In the genomic region with DNA sequence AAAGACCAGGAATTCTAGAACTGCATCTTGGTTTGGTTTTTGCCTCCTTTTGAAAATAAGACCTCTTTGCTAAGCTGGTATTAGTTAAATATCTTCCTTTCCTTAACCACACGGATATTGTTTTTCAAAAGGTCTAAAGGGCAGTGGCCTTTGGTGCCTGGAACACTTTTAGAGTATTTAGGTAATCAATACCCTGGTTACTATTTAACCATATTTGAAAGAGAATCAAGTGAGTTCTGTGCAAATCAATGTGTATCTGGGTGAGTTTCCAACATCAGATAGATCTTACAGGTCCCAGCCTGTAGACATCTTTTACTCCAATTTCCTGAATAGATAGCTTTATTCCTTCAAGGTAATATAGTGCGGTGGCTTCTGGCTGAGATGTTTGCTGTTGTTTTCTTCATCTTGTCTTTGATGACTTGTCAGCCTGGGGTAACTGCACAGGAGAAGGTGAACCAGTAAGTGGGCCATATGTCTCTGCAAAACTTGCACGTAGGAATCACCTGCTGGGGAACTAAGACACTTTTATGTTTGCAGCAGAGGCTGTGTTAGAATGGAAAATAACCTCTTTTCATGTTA, we compare ENCODE assay signal across 24 cellular contexts. TPM values are rescaled to one million over a fixed set of nuclear protein-coding genes. Genes with fewer than 3 reads are reported as not detected.
A peak's percentile ranks its signal among the peaks of the same experiment; 100 is the strongest.
DNase-seq lines count a peak whose midpoint lies in the region; ATAC-seq and TF ChIP-seq lines count a peak whose summit lies in the region.
"Had no signal": no experiment of that assay in that cellular context is flagged by ENCODE, and none has a peak within 500 bp of the region (broad histone marks: within the 10 kb centered on the region; RNA-seq: fewer than 3 reads in every experiment).

A gene (plus strand): TSS at position 277 of the 579 bp plus-strand sequence. CDS start 105 bp downstream, at position 382.

- 75% methylated on average over 3 of the region's 3 CpGs for WGBS in esophagus muscularis mucosa
- 29% methylated on average over 3 of the region's 3 CpGs for WGBS in right lobe of liver (ENCODE audit: insufficient coverage, low coverage, low lambda C conversion rate, missing lambda C conversion rate)

- H3K27ac ChIP-seq in GM23338 (ENCODE audit: low read depth), result no peak within 1 kb of the TSS
- H3K27ac ChIP-seq in esophagus muscularis mucosa (replicated peaks in 1 of 4), result no peak within 1 kb of the TSS
- peak within 1 kb of the TSS; percentile 81 to 94 (median 84) for H3K27ac ChIP-seq in right lobe of liver
- H3K27ac ChIP-seq in WERI-Rb-1, result no peak within 1 kb of the TSS
- H3K27ac ChIP-seq: BLaER1, GM23248, HL-60 had no signal

- TF ChIP-seq CTCF in GM23338 (conservative IDR thresholded peaks at IDR 0.05; ENCODE audit: low read depth in 2 of 2), result no peak
- TF ChIP-seq CTCF in esophagus muscularis mucosa (IDR thresholded peaks at IDR 0.05), result no peak
- no peak for TF ChIP-seq CTCF in right lobe of liver (IDR thresholded peaks at IDR 0.05)
- TF ChIP-seq CTCF in progenitor cell of endocrine pancreas (IDR thresholded peaks at IDR 0.05; ENCODE audit: unreplicated experiment), result no peak
- no peak for TF ChIP-seq CTCF in WERI-Rb-1 (IDR thresholded peaks at IDR 0.05; ENCODE audit: low read depth, low read length)

- no peaks in the 10 kb centered on the region for H3K36me3 ChIP-seq in GM23338 (ENCODE audit: insufficient read depth)
- H3K36me3 ChIP-seq in esophagus muscularis mucosa, result no peaks in the 10 kb centered on the region
- no peaks in the 10 kb centered on the region for H3K36me3 ChIP-seq in right lobe of liver
- H3K36me3 ChIP-seq in WERI-Rb-1, result no peaks in the 10 kb centered on the region
- H3K36me3 ChIP-seq: BLaER1 had no signal

- H3K36me3 Mint-ChIP-seq in GM23338 (ENCODE audit: low read depth) (no peaks in the 10 kb centered on the region), progenitor cell of endocrine pancreas (ENCODE audit: insufficient read depth) (no peaks in the 10 kb centered on the region)
- H3K36me3 Mint-ChIP-seq in natural killer cell treated with Interleukin-12 subunit alpha and Interleukin-12 subunit beta and Interleukin-15 and Interleukin-18, amount 100 ng/mL, for 72 hours, result no peaks in the 10 kb centered on the region
- H3K36me3 Mint-ChIP-seq: CD14-positive monocyte; CD4-positive, alpha-beta memory T cell had no signal

- H3K4me2 ChIP-seq in GM23338, result no peak within 1 kb of the TSS
- H3K4me2 ChIP-seq: BLaER1 had no signal

- DNase-seq in GM23338 (ENCODE audit: low spot score) (no peak), esophagus muscularis mucosa (ENCODE audit: extremely low spot score) (peak; percentile 79), right lobe of liver (no peak), progenitor cell of endocrine pancreas (ENCODE audit: low spot score, unreplicated experiment) (no peak), WERI-Rb-1 (no peak), cerebellar cortex (ENCODE audit: low spot score) (no peak)
- DNase-seq in stimulated activated CD4-positive, alpha-beta T cell treated with anti-CD3 and anti-CD28 coated beads, Interleukin-12 subunit alpha, Interleukin-12 subunit beta, amount 100 ng/mL, for 4 hours, result no peak
- no peak for DNase-seq in natural killer cell treated with Interleukin-12 subunit alpha and Interleukin-12 subunit beta and Interleukin-15 and Interleukin-18, amount 100 ng/mL, for 72 hours (ENCODE audit: low spot score)
- DNase-seq: 8988T; CD4-positive, alpha-beta memory T cell; DMS153; DMS79 treated with DMSO at 0.1 percent for 48 hours; GF-D8; GM23248; H7; HFFc6; IMR-90 had no signal

- no peaks in the 10 kb centered on the region for H3F3A ChIP-seq in GM23338 (replicated peaks; ENCODE audit: low read depth)

- H3K9me3 Mint-ChIP-seq in GM23338 (no peaks in the 10 kb centered on the region), progenitor cell of endocrine pancreas (ENCODE audit: low read depth) (no peaks in the 10 kb centered on the region)
- no peaks in the 10 kb centered on the region for H3K9me3 Mint-ChIP-seq in natural killer cell treated with Interleukin-12 subunit alpha and Interleukin-12 subunit beta and Interleukin-15 and Interleukin-18, amount 100 ng/mL, for 72 hours
- H3K9me3 Mint-ChIP-seq: CD14-positive monocyte; CD4-positive, alpha-beta memory T cell; HFFc6 had no signal

- no peaks in the 10 kb centered on the region for H3K79me2 ChIP-seq in GM23338 (replicated peaks; ENCODE audit: insufficient read depth)

- H3K4me3 Mint-ChIP-seq in GM23338 (no peak within 1 kb of the TSS), progenitor cell of endocrine pancreas (ENCODE audit: low read depth) (peak within 1 kb of the TSS; percentile 19)
- no peak within 1 kb of the TSS for H3K4me3 Mint-ChIP-seq in natural killer cell treated with Interleukin-12 subunit alpha and Interleukin-12 subunit beta and Interleukin-15 and Interleukin-18, amount 100 ng/mL, for 72 hours
- H3K4me3 Mint-ChIP-seq: CD14-positive monocyte; CD4-positive, alpha-beta memory T cell; HFFc6 had no signal

- H3K9me3 ChIP-seq in esophagus muscularis mucosa, result no peaks in the 10 kb centered on the region
- H3K9me3 ChIP-seq in right lobe of liver, result no peaks in the 10 kb centered on the region
- no peaks in the 10 kb centered on the region for H3K9me3 ChIP-seq in WERI-Rb-1 (ENCODE audit: severe bottlenecking)
- H3K9me3 ChIP-seq: BLaER1 had no signal

- TF ChIP-seq EP300 in esophagus muscularis mucosa (IDR thresholded peaks at IDR 0.05), result no peak

- 0 out of 2 replicates have a peak within 1 kb of the TSS, but pooled peaks have one; percentile 17 for H3K27ac Mint-ChIP-seq in GM23338
- peak within 1 kb of the TSS; percentile 21 for H3K27ac Mint-ChIP-seq in progenitor cell of endocrine pancreas
- H3K27ac Mint-ChIP-seq in natural killer cell treated with Interleukin-12 subunit alpha and Interleukin-12 subunit beta and Interleukin-15 and Interleukin-18, amount 100 ng/mL, for 72 hours, result no peak within 1 kb of the TSS
- H3K27ac Mint-ChIP-seq: CD14-positive monocyte; CD4-positive, alpha-beta memory T cell; HFFc6 had no signal

- H3K4me3 ChIP-seq in GM23338 (no peak within 1 kb of the TSS), esophagus muscularis mucosa (no peak within 1 kb of the TSS), right lobe of liver (peak within 1 kb of the TSS; percentile 37 to 59 (median 55)), WERI-Rb-1 (ENCODE audit: low read depth, low read length) (no peak within 1 kb of the TSS)
- H3K4me3 ChIP-seq: BLaER1, GM23248 had no signal

- no peak for TF ChIP-seq POLR2A in esophagus muscularis mucosa (IDR thresholded peaks at IDR 0.05; ENCODE audit: low read depth)
- peak; percentile 96 for TF ChIP-seq POLR2A in right lobe of liver (IDR thresholded peaks at IDR 0.05)

- H3K27me3 ChIP-seq in GM23338 (ENCODE audit: insufficient read depth) (no peaks in the 10 kb centered on the region), esophagus muscularis mucosa (no peaks in the 10 kb centered on the region), right lobe of liver (no peaks in the 10 kb centered on the region), WERI-Rb-1 (ENCODE audit: insufficient read depth, low read depth, severe bottlenecking) (no peaks in the 10 kb centered on the region)
- H3K27me3 ChIP-seq: BLaER1 had no signal

- intact Hi-C loops in esophagus muscularis mucosa (cut with DNase I) (no loop called here), right lobe of liver (cut with DNase I) (no loop called here)

- H2AFZ ChIP-seq in GM23338, result no peak within 1 kb of the TSS
- H2AFZ ChIP-seq: GM23248 had no signal

- H3K4me1 Mint-ChIP-seq in GM23338 (peaks cover 8% of the 10 kb centered on the region), progenitor cell of endocrine pancreas (ENCODE audit: low read depth) (peaks cover 46% of the 10 kb centered on the region)
- H3K4me1 Mint-ChIP-seq in natural killer cell treated with Interleukin-12 subunit alpha and Interleukin-12 subunit beta and Interleukin-15 and Interleukin-18, amount 100 ng/mL, for 72 hours (ENCODE audit: low read depth in 2 of 2), result peaks cover 0 to 5% of the 10 kb centered on the region in 2 donors
- H3K4me1 Mint-ChIP-seq: CD14-positive monocyte; CD4-positive, alpha-beta memory T cell had no signal

- H3K27me3 Mint-ChIP-seq in GM23338 (ENCODE audit: insufficient read depth, low read depth, poor library complexity) (no peaks in the 10 kb centered on the region), progenitor cell of endocrine pancreas (peaks cover 2% of the 10 kb centered on the region)
- H3K27me3 Mint-ChIP-seq in natural killer cell treated with Interleukin-12 subunit alpha and Interleukin-12 subunit beta and Interleukin-15 and Interleukin-18, amount 100 ng/mL, for 72 hours, result peaks cover 11 to 25% of the 10 kb centered on the region in 2 donors

- H3K4me1 ChIP-seq in GM23338 (ENCODE audit: insufficient read depth) (peaks cover 13% of the 10 kb centered on the region), esophagus muscularis mucosa (no peaks in the 10 kb centered on the region), right lobe of liver (peaks cover 0 to 25% (median 5%) of the 10 kb centered on the region in 4 donors)

- peaks cover 2% of the 10 kb centered on the region for H3K9me2 ChIP-seq in GM23338 (ENCODE audit: insufficient read depth)

- ATAC-seq in GM23338 (no peak), right lobe of liver (peak; percentile 75 to 88 (median 82))
- ATAC-seq in natural killer cell treated with Interleukin-12 subunit alpha and Interleukin-12 subunit beta and Interleukin-15 and Interleukin-18, amount 100 ng/mL, for 72 hours, result no peak
- ATAC-seq: HCT116 had no signal

- H4K20me1 ChIP-seq in GM23338 (replicated peaks; ENCODE audit: insufficient read depth), result no peaks in the 10 kb centered on the region
- H4K20me1 ChIP-seq: BLaER1 had no signal

TF ChIP-seq in GM23338, 12 proteins besides CTCF, POLR2A, EP300 and RAD21 (continues in another document):
- no peak for TF ChIP-seq ZNF331 (CRISPR knock-in tag; IDR thresholded peaks at IDR 0.05; ENCODE audit: low read depth)
- no peak for TF ChIP-seq EZH2 (IDR thresholded peaks at IDR 0.05; ENCODE audit: low read depth, unreplicated experiment)
- no peak for TF ChIP-seq NANOG (IDR thresholded peaks at IDR 0.05; ENCODE audit: borderline replicate concordance)
- TF ChIP-seq POLR2AphosphoS5 (IDR thresholded peaks at IDR 0.05; ENCODE audit: low read depth), result no peak
- no peak for TF ChIP-seq JUNB (IDR thresholded peaks at IDR 0.05; ENCODE audit: unreplicated experiment)
- no peak for TF ChIP-seq STAT1 (IDR thresholded peaks at IDR 0.05; ENCODE audit: unreplicated experiment)
- no peak for TF ChIP-seq CREB1 (CRISPR knock-in tag; IDR thresholded peaks at IDR 0.05; ENCODE audit: low read depth)

RNA-seq across cellular contexts. Expression of the gene that starts here (rescaled TPM):
- not detected in 2 replicates for total RNA-seq in GM23338 (2014; rRNA removed; shearing (Covaris generic))
- not detected in 2 replicates for polyA plus RNA-seq in GM23338 (2016; fragmentation: Nextera tagmentation; extraction: Ambion mirVana)
- total RNA-seq in esophagus muscularis mucosa (not detected), right lobe of liver (100 to 1,000 TPM; 177 to 432 (median 299) TPM), progenitor cell of endocrine pancreas (0.77 and 0.98 TPM in 2 replicates)
- total RNA-seq in natural killer cell treated with Interleukin-12 subunit alpha and Interleukin-12 subunit beta and Interleukin-15 and Interleukin-18, amount 100 ng/mL, for 72 hours, result not detected
- total RNA-seq: A673; CD4-positive, alpha-beta memory T cell; GM23248; H7; HFFc6; HT1080; IMR-90 had no signal
- polyA plus RNA-seq: AG04450; CD14-positive monocyte; CD4-positive, alpha-beta memory T cell; GM23248; IMR-90 had no signal

Comparison
In these comparisons a context has a peak if more than half of its experiments do, and no peak if none do; other contexts are left out.
1. RNA of the gene that starts here (total RNA-seq): 177 to 432 TPM in right lobe of liver; 0.77 to 0.98 TPM in progenitor cell of endocrine pancreas, not detected in natural killer cell treated with Interleukin-12 subunit alpha and Interleukin-12 subunit beta and Interleukin-15 and Interleukin-18, amount 100 ng/mL, for 72 hours, not detected in GM23338 and not detected in esophagus muscularis mucosa; every median in the first group is over 10 times any median in the second.
2. Peak in DNase-seq in esophagus muscularis mucosa; RNA of the gene not detected or under 1 TPM.
3. ATAC-seq: peak in right lobe of liver (4 of 4); none in GM23338 (single experiment) and natural killer cell treated with Interleukin-12 subunit alpha and Interleukin-12 subunit beta and Interleukin-15 and Interleukin-18, amount 100 ng/mL, for 72 hours (0 of 2).
4. H3K27ac ChIP-seq: peak in right lobe of liver (3 of 3); none in GM23338 (single experiment), esophagus muscularis mucosa (0 of 4) and WERI-Rb-1 (single experiment).
5. H3K4me3 ChIP-seq: peak in right lobe of liver (3 of 3); none in GM23338 (single experiment), esophagus muscularis mucosa (0 of 4) and WERI-Rb-1 (single experiment).
6. H3K27ac Mint-ChIP-seq: peak in GM23338 (single experiment) and progenitor cell of endocrine pancreas (single experiment); none in natural killer cell treated with Interleukin-12 subunit alpha and Interleukin-12 subunit beta and Interleukin-15 and Interleukin-18, amount 100 ng/mL, for 72 hours (0 of 2).